ENCODE assay signal across 8 cellular contexts in the genomic region with DNA sequence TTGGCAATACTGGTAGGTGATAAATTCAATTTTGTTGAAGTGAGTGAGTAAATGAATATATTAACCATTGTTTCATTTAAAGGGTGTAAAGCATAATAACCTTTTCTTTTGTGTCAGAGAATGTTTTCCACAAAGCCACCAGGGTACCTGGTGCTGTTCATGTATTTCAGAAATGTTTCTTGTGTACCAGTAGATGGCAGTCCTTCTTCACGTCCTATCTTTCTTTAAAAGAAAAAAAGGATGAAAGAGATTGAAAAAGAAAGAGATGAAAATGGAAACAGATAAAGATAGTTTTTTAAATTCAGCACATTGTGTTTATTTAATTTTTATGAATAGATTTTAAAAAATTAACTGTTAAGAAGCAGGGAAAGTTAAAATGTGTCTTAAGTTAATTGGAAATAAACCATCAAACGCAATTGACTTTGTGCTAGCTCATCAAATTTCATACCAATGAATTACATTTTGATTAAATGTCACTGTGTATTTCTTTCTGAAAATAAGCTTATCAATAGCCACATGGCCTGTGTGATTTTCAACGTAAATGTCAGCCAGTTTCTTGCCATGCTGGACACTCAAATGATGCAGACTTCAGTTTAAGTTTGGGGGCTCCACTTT.
DNase-seq lines count a peak whose midpoint lies in the region; ATAC-seq and TF ChIP-seq lines count a peak whose summit lies in the region.

No MANE protein-coding gene starts in this region.

- H3K4me3 ChIP-seq in SK-N-SH (ENCODE audit: low read depth in 2 of 2, low read length in 1 of 2): peak overlapping the region in 1 of 2 experiments; percentile 28; a peak in 1 of 4 replicates

- peaks cover 2% of the 10 kb centered on the region for H3F3A ChIP-seq in SK-N-SH (replicated peaks; ENCODE audit: insufficient read depth)

- H3K36me3 ChIP-seq in SK-N-SH (replicated peaks in 1 of 2; ENCODE audit: control insufficient read depth in 1 of 2, insufficient read depth in 2 of 2, low read length in 1 of 2): no peaks in the 10 kb centered on the region

- TF ChIP-seq RAD21 in Ishikawa (IDR thresholded peaks at IDR 0.05; ENCODE audit: low read depth) (peak; percentile 79), SK-N-SH (IDR thresholded peaks at IDR 0.05; ENCODE audit: low read length) (peak; percentile 80)

- ATAC-seq in GM21737 (IDR thresholded peaks at IDR 0.05; ENCODE audit: unreplicated experiment): no peak

- 30% methylated on average over 3 of the region's 3 CpGs for WGBS in SK-N-SH (ENCODE audit: low lambda C conversion rate)

- no peaks in the 10 kb centered on the region for H3K9me2 ChIP-seq in SK-N-SH

- no peaks in the 10 kb centered on the region for H3K4me1 ChIP-seq in SK-N-SH (ENCODE audit: control insufficient read depth in 1 of 2, insufficient read depth in 2 of 2, low read depth in 1 of 2, low read length in 1 of 2)

- no peak overlapping the region for H2AFZ ChIP-seq in SK-N-SH (ENCODE audit: low read depth)

- no peak overlapping the region for H3K27ac ChIP-seq in SK-N-SH (ENCODE audit: low read depth in 2 of 2, low read length in 1 of 2)

- H3K27me3 ChIP-seq in SK-N-SH (ENCODE audit: insufficient read depth): no peaks in the 10 kb centered on the region

- no peak overlapping the region for H3K4me2 ChIP-seq in SK-N-SH

- no peaks in the 10 kb centered on the region for H4K20me1 ChIP-seq in SK-N-SH (ENCODE audit: insufficient read depth)

- DNase-seq in DMS79 treated with DMSO at 0.1 percent for 48 hours (lab: John Stamatoyannopoulos, UW) (peak; percentile 50), DMS79 (lab: John Stamatoyannopoulos, UW) (no peak), SK-N-SH (peak; percentile 47), hepatic stellate cell (ENCODE audit: low spot score) (peak; percentile 14), GM19238 (ENCODE audit: insufficient read length, low spot score) (no peak), foreskin melanocyte (no peak)

- H3K9me3 ChIP-seq in SK-N-SH: no peaks in the 10 kb centered on the region

- POLR2A ChIA-PET in SK-N-SH (lab: Yijun Ruan, JAX): no interaction called here

- H3K9ac ChIP-seq in SK-N-SH: no peak overlapping the region

- TF ChIP-seq CTCF in SK-N-SH (IDR thresholded peaks at IDR 0.05): peak; percentile 73

- TF ChIP-seq EP300 in Ishikawa (IDR thresholded peaks at IDR 0.05; ENCODE audit: borderline replicate concordance) (no peak), SK-N-SH (IDR thresholded peaks at IDR 0.05; ENCODE audit: borderline replicate concordance in 1 of 2, low read depth in 1 of 2, low read length in 1 of 2) (no peak)

- CTCF ChIA-PET in SK-N-SH (lab: Yijun Ruan, JAX): interaction anchor here (0.6 to 2.8 kb wide), 15 partner anchors 8 to 1650 kb away, joined by 3 to 20 read pairs (median 6); no protein-coding TSS in a partner anchor

- no peaks in the 10 kb centered on the region for H3K79me2 ChIP-seq in SK-N-SH (ENCODE audit: insufficient read depth)

TF ChIP-seq in Ishikawa, 13 proteins besides CTCF, POLR2A, EP300 and RAD21 (continues in another document):
- TF ChIP-seq FOXM1 (IDR thresholded peaks at IDR 0.05; ENCODE audit: borderline replicate concordance, low read depth) (no peak), NFIC (IDR thresholded peaks at IDR 0.05) (no peak), EGR1 (IDR thresholded peaks at IDR 0.05) (no peak), YY1 (IDR thresholded peaks at IDR 0.05; ENCODE audit: low read depth) (no peak), ZBTB7A (IDR thresholded peaks at IDR 0.05; ENCODE audit: low read depth) (no peak), TCF12 (IDR thresholded peaks at IDR 0.05; ENCODE audit: low read depth) (no peak), TAF1 (IDR thresholded peaks at IDR 0.05; ENCODE audit: low read depth) (no peak), TEAD4 (IDR thresholded peaks at IDR 0.05) (no peak), CEBPB (IDR thresholded peaks at IDR 0.05) (no peak)
- TF ChIP-seq, protein P1, sequence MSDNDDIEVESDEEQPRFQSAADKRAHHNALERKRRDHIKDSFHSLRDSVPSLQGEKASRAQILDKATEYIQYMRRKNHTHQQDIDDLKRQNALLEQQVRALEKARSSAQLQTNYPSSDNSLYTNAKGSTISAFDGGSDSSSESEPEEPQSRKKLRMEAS (IDR thresholded peaks at IDR 0.05): no peak
- TF ChIP-seq, protein P2, sequence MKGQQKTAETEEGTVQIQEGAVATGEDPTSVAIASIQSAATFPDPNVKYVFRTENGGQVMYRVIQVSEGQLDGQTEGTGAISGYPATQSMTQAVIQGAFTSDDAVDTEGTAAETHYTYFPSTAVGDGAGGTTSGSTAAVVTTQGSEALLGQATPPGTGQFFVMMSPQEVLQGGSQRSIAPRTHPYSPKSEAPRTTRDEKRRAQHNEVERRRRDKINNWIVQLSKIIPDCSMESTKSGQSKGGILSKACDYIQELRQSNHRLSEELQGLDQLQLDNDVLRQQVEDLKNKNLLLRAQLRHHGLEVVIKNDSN (IDR thresholded peaks at IDR 0.05): no peak
- TF ChIP-seq, protein P3, sequence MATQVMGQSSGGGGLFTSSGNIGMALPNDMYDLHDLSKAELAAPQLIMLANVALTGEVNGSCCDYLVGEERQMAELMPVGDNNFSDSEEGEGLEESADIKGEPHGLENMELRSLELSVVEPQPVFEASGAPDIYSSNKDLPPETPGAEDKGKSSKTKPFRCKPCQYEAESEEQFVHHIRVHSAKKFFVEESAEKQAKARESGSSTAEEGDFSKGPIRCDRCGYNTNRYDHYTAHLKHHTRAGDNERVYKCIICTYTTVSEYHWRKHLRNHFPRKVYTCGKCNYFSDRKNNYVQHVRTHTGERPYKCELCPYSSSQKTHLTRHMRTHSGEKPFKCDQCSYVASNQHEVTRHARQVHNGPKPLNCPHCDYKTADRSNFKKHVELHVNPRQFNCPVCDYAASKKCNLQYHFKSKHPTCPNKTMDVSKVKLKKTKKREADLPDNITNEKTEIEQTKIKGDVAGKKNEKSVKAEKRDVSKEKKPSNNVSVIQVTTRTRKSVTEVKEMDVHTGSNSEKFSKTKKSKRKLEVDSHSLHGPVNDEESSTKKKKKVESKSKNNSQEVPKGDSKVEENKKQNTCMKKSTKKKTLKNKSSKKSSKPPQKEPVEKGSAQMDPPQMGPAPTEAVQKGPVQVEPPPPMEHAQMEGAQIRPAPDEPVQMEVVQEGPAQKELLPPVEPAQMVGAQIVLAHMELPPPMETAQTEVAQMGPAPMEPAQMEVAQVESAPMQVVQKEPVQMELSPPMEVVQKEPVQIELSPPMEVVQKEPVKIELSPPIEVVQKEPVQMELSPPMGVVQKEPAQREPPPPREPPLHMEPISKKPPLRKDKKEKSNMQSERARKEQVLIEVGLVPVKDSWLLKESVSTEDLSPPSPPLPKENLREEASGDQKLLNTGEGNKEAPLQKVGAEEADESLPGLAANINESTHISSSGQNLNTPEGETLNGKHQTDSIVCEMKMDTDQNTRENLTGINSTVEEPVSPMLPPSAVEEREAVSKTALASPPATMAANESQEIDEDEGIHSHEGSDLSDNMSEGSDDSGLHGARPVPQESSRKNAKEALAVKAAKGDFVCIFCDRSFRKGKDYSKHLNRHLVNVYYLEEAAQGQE (IDR thresholded peaks at IDR 0.05; ENCODE audit: low read depth): no peak

TF ChIP-seq in SK-N-SH, 30 proteins besides CTCF, POLR2A, EP300 and RAD21:
- TF ChIP-seq, protein P4, sequence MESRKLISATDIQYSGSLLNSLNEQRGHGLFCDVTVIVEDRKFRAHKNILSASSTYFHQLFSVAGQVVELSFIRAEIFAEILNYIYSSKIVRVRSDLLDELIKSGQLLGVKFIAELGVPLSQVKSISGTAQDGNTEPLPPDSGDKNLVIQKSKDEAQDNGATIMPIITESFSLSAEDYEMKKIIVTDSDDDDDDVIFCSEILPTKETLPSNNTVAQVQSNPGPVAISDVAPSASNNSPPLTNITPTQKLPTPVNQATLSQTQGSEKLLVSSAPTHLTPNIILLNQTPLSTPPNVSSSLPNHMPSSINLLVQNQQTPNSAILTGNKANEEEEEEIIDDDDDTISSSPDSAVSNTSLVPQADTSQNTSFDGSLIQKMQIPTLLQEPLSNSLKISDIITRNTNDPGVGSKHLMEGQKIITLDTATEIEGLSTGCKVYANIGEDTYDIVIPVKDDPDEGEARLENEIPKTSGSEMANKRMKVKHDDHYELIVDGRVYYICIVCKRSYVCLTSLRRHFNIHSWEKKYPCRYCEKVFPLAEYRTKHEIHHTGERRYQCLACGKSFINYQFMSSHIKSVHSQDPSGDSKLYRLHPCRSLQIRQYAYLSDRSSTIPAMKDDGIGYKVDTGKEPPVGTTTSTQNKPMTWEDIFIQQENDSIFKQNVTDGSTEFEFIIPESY (IDR thresholded peaks at IDR 0.05; ENCODE audit: borderline replicate concordance, low read depth): no peak
- TF ChIP-seq ELF1 (IDR thresholded peaks at IDR 0.05) (no peak), FOXM1 (IDR thresholded peaks at IDR 0.05; ENCODE audit: low read depth) (no peak), CHD2 (IDR thresholded peaks at IDR 0.05; ENCODE audit: low read length, partially characterized antibody) (no peak), SMC3 (IDR thresholded peaks at IDR 0.05; ENCODE audit: low read depth, low read length) (peak; percentile 40; the same call in 1 of the 2 replicates), YY1 (IDR thresholded peaks at IDR 0.05; ENCODE audit: low read depth) (no peak)

Comparison
In these comparisons a context has a peak if more than half of its experiments do, and no peak if none do; other contexts are left out.
1. DNase-seq: peak in DMS79 treated with DMSO at 0.1 percent for 48 hours (single experiment), SK-N-SH (single experiment) and hepatic stellate cell (single experiment); none in DMS79 (single experiment), GM19238 (single experiment) and foreskin melanocyte (single experiment).